Comparison of ENCODE assay signal across 21 cellular contexts in the genomic region with DNA sequence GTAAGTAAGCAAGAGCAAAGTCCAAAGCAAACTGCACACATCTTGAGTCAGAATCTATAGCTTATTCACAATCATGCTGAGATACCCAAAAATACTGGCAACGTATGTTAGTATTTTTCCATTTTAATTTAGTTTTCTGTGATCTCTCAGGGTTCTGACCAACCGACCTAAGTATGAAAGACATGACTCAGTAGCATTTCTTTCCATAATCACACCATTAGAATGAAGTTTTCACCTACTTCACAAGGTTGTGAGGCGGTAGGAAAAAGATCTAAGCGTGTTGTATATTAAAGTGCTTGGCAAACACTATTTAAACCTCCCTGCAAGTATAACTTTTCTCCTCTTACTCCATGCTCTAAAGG. TPM values are rescaled to one million over a fixed set of nuclear protein-coding genes. Genes with fewer than 3 reads are reported as not detected.
DNase-seq lines count a peak whose midpoint lies in the region; ATAC-seq and TF ChIP-seq lines count a peak whose summit lies in the region.
"Had no signal": no experiment of that assay in that cellular context is flagged by ENCODE, and none has a peak within 500 bp of the region (broad histone marks: within the 10 kb centered on the region; RNA-seq: fewer than 3 reads in every experiment).

No MANE protein-coding gene starts in this region.

- H3K27me3 ChIP-seq in RWPE2 (ENCODE audit: insufficient read depth, poor library complexity, severe bottlenecking) (no peaks in the 10 kb centered on the region), colonic mucosa (no peaks in the 10 kb centered on the region), mucosa of rectum (ENCODE audit: control insufficient read depth in 2 of 2, insufficient read depth in 2 of 2, low read length in 2 of 2) (no peaks in the 10 kb centered on the region)
- H3K27me3 ChIP-seq: upper lobe of left lung had no signal

- DNase-seq in RWPE2 (ENCODE audit: low spot score) (no peak), colonic mucosa (no peak)
- no peak for DNase-seq in stimulated activated CD4-positive, alpha-beta T cell treated with anti-CD3 and anti-CD28 coated beads, Interleukin-2, amount 100 ng/mL, for 24 hours
- DNase-seq: activated CD4-positive, alpha-beta memory T cell treated with anti-CD3 and anti-CD28 coated beads, Interleukin-2, amount 10 ng/mL, durations not matched to agents 7 days and 5 days; activated CD4-positive, alpha-beta T cell treated with anti-CD3 and anti-CD28 coated beads for 1 hour; CD4-positive, alpha-beta T cell; glutamatergic neuron; kidney; NCI-H1694; NCI-H526 treated with DMSO at 0.1 percent for 48 hours; right cardiac atrium; stimulated activated CD4-positive, alpha-beta T cell treated with anti-CD3 and anti-CD28 coated beads, Interleukin-12 subunit alpha, Interleukin-12 subunit beta, amount 100 ng/mL, for 4 hours; stimulated activated CD4-positive, alpha-beta T cell treated with anti-CD3 and anti-CD28 coated beads, Interleukin-4, amount 100 ng/mL, for 24 hours; T-helper 17 cell; upper lobe of left lung had no signal

- H3K9ac ChIP-seq in colonic mucosa (ENCODE audit: low read depth in 2 of 2, low read length in 2 of 2) (peak overlapping the region in 1 of 2 donors; percentile 44), mucosa of rectum (ENCODE audit: low read depth in 1 of 2, low read length in 2 of 2) (peak overlapping the region in 1 of 2 donors; percentile 25)

- H3K4me3 ChIP-seq in RWPE2 (ENCODE audit: severe bottlenecking) (no peak overlapping the region), colonic mucosa (no peak overlapping the region), mucosa of rectum (ENCODE audit: low read length in 2 of 2) (peak overlapping the region; percentile 45 to 54)
- H3K4me3 ChIP-seq: GM12878, upper lobe of left lung had no signal

- intact Hi-C loops in colonic mucosa (cut with DNase I) = no loop called here

- TF ChIP-seq CTCF in RWPE2 (IDR thresholded peaks at IDR 0.05; ENCODE audit: poor library complexity, severe bottlenecking) (no peak), colonic mucosa (IDR thresholded peaks at IDR 0.05) (no peak)

- H3K9me3 ChIP-seq in RWPE2 (ENCODE audit: severe bottlenecking) = no peaks in the 10 kb centered on the region
- H3K9me3 ChIP-seq in colonic mucosa = no peaks in the 10 kb centered on the region
- H3K9me3 ChIP-seq in mucosa of rectum (ENCODE audit: control insufficient read depth in 2 of 2, low read length in 2 of 2) = no peaks in the 10 kb centered on the region
- H3K9me3 ChIP-seq: upper lobe of left lung had no signal

- peak overlapping the region; percentile 85 for H3K27ac ChIP-seq in RWPE2 (ENCODE audit: poor library complexity, severe bottlenecking)
- peak overlapping the region; percentile 74 for H3K27ac ChIP-seq in colonic mucosa
- H3K27ac ChIP-seq in mucosa of rectum (ENCODE audit: low read depth in 2 of 2, low read length in 2 of 2) = peak overlapping the region; percentile 53 to 76
- H3K27ac ChIP-seq: upper lobe of left lung had no signal

- H3K4me1 ChIP-seq in RWPE2 (ENCODE audit: insufficient read depth, poor library complexity, severe bottlenecking) (peaks cover 19% of the 10 kb centered on the region), colonic mucosa (peaks cover 9% of the 10 kb centered on the region), mucosa of rectum (ENCODE audit: control insufficient read depth in 2 of 2, insufficient read depth in 2 of 2, low read length in 2 of 2) (peaks cover 14 to 33% of the 10 kb centered on the region in 2 donors)
- H3K4me1 ChIP-seq: upper lobe of left lung had no signal

- peak; percentile 29; the same call in 2 of the 3 replicates for ATAC-seq in RWPE2 (ENCODE audit: low read depth)
- no peak for ATAC-seq in HG03280 (IDR thresholded peaks at IDR 0.05; ENCODE audit: unreplicated experiment)
- ATAC-seq in GM21619 (IDR thresholded peaks at IDR 0.05; ENCODE audit: unreplicated experiment) = no peak
- no peak for ATAC-seq in GM21786 (IDR thresholded peaks at IDR 0.05; ENCODE audit: unreplicated experiment)
- ATAC-seq: GM12878; stimulated activated effector memory CD8-positive, alpha-beta T cell treated with anti-CD3 and anti-CD28 coated beads, Interleukin-12 subunit alpha, Interleukin-12 subunit beta, amount 100 ng/mL, for 72 hours; T-helper 17 cell had no signal

- H3K36me3 ChIP-seq in RWPE2 (ENCODE audit: low read depth) (no peaks in the 10 kb centered on the region), colonic mucosa (no peaks in the 10 kb centered on the region), mucosa of rectum (ENCODE audit: control insufficient read depth in 2 of 2, insufficient read depth in 2 of 2, low read length in 2 of 2) (no peaks in the 10 kb centered on the region)
- H3K36me3 ChIP-seq: upper lobe of left lung had no signal

RNA-seq across cellular contexts. Expression of a gene that starts 49.1 kb away (rescaled TPM):
- 10 to 100 TPM; 42.4 to 45.5 TPM for total RNA-seq in colonic mucosa

Comparison
In these comparisons a context has a peak if more than half of its experiments do, and no peak if none do; other contexts are left out.
1. H3K4me3 ChIP-seq: peak in mucosa of rectum (2 of 2); none in RWPE2 (single experiment) and colonic mucosa (single experiment).
2. Peak in every context shown above with its lines, with median percentiles within 50 percentile points of each other: H3K27ac ChIP-seq.